15 cellular contexts compared by ENCODE assay signal in genomic region chr13:27131906-27132305, GRCh38. TPM values are rescaled to one million over a fixed set of nuclear protein-coding genes. Genes with fewer than 3 reads are reported as not detected.
DNase-seq lines count a peak whose midpoint lies in the region; ATAC-seq, FAIRE-seq and TF ChIP-seq lines count a peak whose summit lies in the region.
"Had no signal": no experiment of that assay in that cellular context is flagged by ENCODE, and none has a peak within 500 bp of the region (broad histone marks: within the 10 kb centered on the region; RNA-seq: fewer than 3 reads in every experiment).

No MANE protein-coding gene starts in this region.

- peaks cover 78% of the 10 kb centered on the region for H3K4me1 Mint-ChIP-seq in CD8-positive, alpha-beta T cell (ENCODE audit: low read depth)
- peaks cover 61% of the 10 kb centered on the region for H3K4me1 Mint-ChIP-seq in GM23338
- H3K4me1 Mint-ChIP-seq in activated CD8-positive, alpha-beta T cell treated with anti-CD3 and anti-CD28 coated beads, Interleukin-2, amount 10 ng/mL, durations not matched to agents 7 days and 5 days (ENCODE audit: low read depth) = peaks cover 65% of the 10 kb centered on the region
- H3K4me1 Mint-ChIP-seq in glutamatergic neuron (ENCODE audit: low read depth, unreplicated experiment) = peaks cover 14% of the 10 kb centered on the region

- intact Hi-C loops in CD8-positive, alpha-beta T cell (cut with DNase I, micrococcal nuclease) = loop anchor here (2.0 to 5.0 kb wide), 2 partner anchors 40 to 41 kb away; partner anchors contain the start of gene USP12 (in 1 of the 2)

- H4K20me1 ChIP-seq in GM23338 (replicated peaks; ENCODE audit: insufficient read depth) (no peaks in the 10 kb centered on the region; the same call in 1 of the 2 replicates), keratinocyte (ENCODE audit: control insufficient read depth, extremely low read depth, insufficient read depth, low read length) (peaks cover 2% of the 10 kb centered on the region)

- H3K9me1 ChIP-seq in keratinocyte (ENCODE audit: control insufficient read depth, extremely low read depth, insufficient read depth, low read length) = no peaks in the 10 kb centered on the region

- H2AFZ ChIP-seq in GM23338 (no peak overlapping the region), keratinocyte (ENCODE audit: control insufficient read depth, low read length) (no peak overlapping the region)

- H3K4me3 ChIP-seq in CD8-positive, alpha-beta T cell (ENCODE audit: low read depth, low read length) = no peak overlapping the region
- H3K4me3 ChIP-seq in GM23338 = no peak overlapping the region
- H3K4me3 ChIP-seq in keratinocyte (ENCODE audit: control insufficient read depth in 2 of 3, extremely low read depth in 1 of 3, insufficient read depth in 2 of 3, low read depth in 1 of 3, low read length in 3 of 3) = no peak overlapping the region
- H3K4me3 ChIP-seq: cardiac muscle cell, HAP-1, lower lobe of right lung, SJCRH30 had no signal

- H3K27me3 Mint-ChIP-seq in CD8-positive, alpha-beta T cell (ENCODE audit: low read depth) = no peaks in the 10 kb centered on the region
- H3K27me3 Mint-ChIP-seq in GM23338 (ENCODE audit: insufficient read depth, low read depth, poor library complexity) (no peaks in the 10 kb centered on the region), glutamatergic neuron (ENCODE audit: unreplicated experiment) (peaks cover 2% of the 10 kb centered on the region)
- no peaks in the 10 kb centered on the region for H3K27me3 Mint-ChIP-seq in activated CD8-positive, alpha-beta T cell treated with anti-CD3 and anti-CD28 coated beads, Interleukin-2, amount 10 ng/mL, durations not matched to agents 7 days and 5 days (ENCODE audit: low read depth)

- peaks cover 16% of the 10 kb centered on the region for H3K36me3 Mint-ChIP-seq in CD8-positive, alpha-beta T cell
- H3K36me3 Mint-ChIP-seq in GM23338 (ENCODE audit: low read depth) (peaks cover 20% of the 10 kb centered on the region; the same call in 2 of the 3 replicates), glutamatergic neuron (ENCODE audit: unreplicated experiment) (no peaks in the 10 kb centered on the region)
- H3K36me3 Mint-ChIP-seq in activated CD8-positive, alpha-beta T cell treated with anti-CD3 and anti-CD28 coated beads, Interleukin-2, amount 10 ng/mL, durations not matched to agents 7 days and 5 days (ENCODE audit: low read depth) = peaks cover 28% of the 10 kb centered on the region

- dilution Hi-C loops in keratinocyte (cut with MboI; ENCODE audit: extremely low pct_ligation_motif_present, low sequenced_read_pairs) = no loop called here

- no peak for DNase-seq in CD8-positive, alpha-beta T cell
- no peak for DNase-seq in GM23338 (ENCODE audit: low spot score)
- DNase-seq in activated CD8-positive, alpha-beta T cell treated with anti-CD3 and anti-CD28 coated beads, Interleukin-2, amount 10 ng/mL, durations not matched to agents 7 days and 5 days = no peak
- no peak for DNase-seq in keratinocyte (ENCODE audit: low read depth, low spot score)
- DNase-seq in glutamatergic neuron = no peak
- DNase-seq in NCI-H2081 (lab: John Stamatoyannopoulos, UW) = no peak
- DNase-seq: hippocampal formation; lower lobe of right lung; NCI-H2081 treated with DMSO at 0.1 percent for 48 hours; NK-92 treated with Interleukin-12 subunit alpha and Interleukin-12 subunit beta, amount 100 ng/mL, for 24 hours; SJCRH30; substantia nigra had no signal

- H3K4me3 Mint-ChIP-seq in CD8-positive, alpha-beta T cell = no peak overlapping the region
- H3K4me3 Mint-ChIP-seq in GM23338 = no peak overlapping the region
- peak overlapping the region; percentile 26 for H3K4me3 Mint-ChIP-seq in activated CD8-positive, alpha-beta T cell treated with anti-CD3 and anti-CD28 coated beads, Interleukin-2, amount 10 ng/mL, durations not matched to agents 7 days and 5 days
- H3K4me3 Mint-ChIP-seq in glutamatergic neuron (ENCODE audit: unreplicated experiment) = no peak overlapping the region

- no peaks in the 10 kb centered on the region for H3K9me3 ChIP-seq in CD8-positive, alpha-beta T cell (ENCODE audit: low read length)
- H3K9me3 ChIP-seq in keratinocyte (ENCODE audit: control insufficient read depth, low read depth, low read length) = peaks cover 2% of the 10 kb centered on the region
- H3K9me3 ChIP-seq: HAP-1, SJCRH30 had no signal

- no peak overlapping the region for H3K27ac ChIP-seq in CD8-positive, alpha-beta T cell (ENCODE audit: low read depth, low read length)
- H3K27ac ChIP-seq in GM23338 (ENCODE audit: low read depth) (peak overlapping the region; percentile 88), keratinocyte (ENCODE audit: control insufficient read depth, insufficient read depth, low read length) (peak overlapping the region; percentile 63)
- H3K27ac ChIP-seq: cardiac muscle cell had no signal

- peak overlapping the region; percentile 69 for H3K27ac Mint-ChIP-seq in CD8-positive, alpha-beta T cell
- H3K27ac Mint-ChIP-seq in GM23338 (peak overlapping the region; percentile 69; the same call in 1 of the 2 replicates), glutamatergic neuron (ENCODE audit: unreplicated experiment) (no peak overlapping the region)
- peak overlapping the region; percentile 76 for H3K27ac Mint-ChIP-seq in activated CD8-positive, alpha-beta T cell treated with anti-CD3 and anti-CD28 coated beads, Interleukin-2, amount 10 ng/mL, durations not matched to agents 7 days and 5 days

- no peaks in the 10 kb centered on the region for H3K36me3 ChIP-seq in CD8-positive, alpha-beta T cell (ENCODE audit: insufficient read depth, low read length)
- H3K36me3 ChIP-seq in GM23338 (ENCODE audit: insufficient read depth) = no peaks in the 10 kb centered on the region
- peaks cover 0 to 6% of the 10 kb centered on the region in 2 experiments for H3K36me3 ChIP-seq in keratinocyte (ENCODE audit: control insufficient read depth in 2 of 2, extremely low read depth in 1 of 2, insufficient read depth in 2 of 2, low read length in 2 of 2)
- H3K36me3 ChIP-seq: cardiac muscle cell, HAP-1, lower lobe of right lung, SJCRH30 had no signal

- POLR2A ChIA-PET in CD8-positive, alpha-beta T cell (lab: Charles Lee) = no interaction called here
- POLR2A ChIA-PET in activated CD8-positive, alpha-beta T cell treated with anti-CD3 and anti-CD28 coated beads, Interleukin-2, amount 10 ng/mL, durations not matched to agents 7 days and 5 days (lab: Charles Lee) = interaction anchor here (1.0 to 2.3 kb wide), 6 partner anchors 15 to 119 kb away, joined by 5 to 11 read pairs (median 6); partner anchors contain the start of gene RPL21

- CTCF ChIA-PET in CD8-positive, alpha-beta T cell (lab: Charles Lee) = interaction anchor here (0.6 kb wide), 1 partner anchor 34 kb away, joined by 3 read pairs; no protein-coding TSS in a partner anchor
- CTCF ChIA-PET in activated CD8-positive, alpha-beta T cell treated with anti-CD3 and anti-CD28 coated beads, Interleukin-2, amount 10 ng/mL, durations not matched to agents 7 days and 5 days (lab: Charles Lee) = interaction anchor here (1.1 to 1.6 kb wide), 5 partner anchors 9 to 230 kb away, joined by 3 to 7 read pairs (median 4); no protein-coding TSS in a partner anchor

- H3K79me2 ChIP-seq in GM23338 (replicated peaks; ENCODE audit: insufficient read depth) (peaks cover 98% of the 10 kb centered on the region), keratinocyte (ENCODE audit: control insufficient read depth, insufficient read depth, low read length) (peaks cover 81% of the 10 kb centered on the region)

- FAIRE-seq in keratinocyte (lab: Jason Lieb, UNC) = no peak

- no peak for TF ChIP-seq CTCF in CD8-positive, alpha-beta T cell (IDR thresholded peaks at IDR 0.05)
- TF ChIP-seq CTCF in GM23338 (conservative IDR thresholded peaks at IDR 0.05; ENCODE audit: low read depth in 2 of 2) (no peak), keratinocyte (optimal IDR thresholded peaks at IDR 0.05 in 1 of 3, IDR thresholded peaks at IDR 0.05 in 1 of 3, conservative IDR thresholded peaks at IDR 0.05 in 1 of 3; ENCODE audit: extremely low read depth in 1 of 3, insufficient read depth in 2 of 3, low read length in 3 of 3) (no peak), glutamatergic neuron (IDR thresholded peaks at IDR 0.05; ENCODE audit: partially characterized antibody, unreplicated experiment) (no peak)

- no peak overlapping the region for H3K9ac ChIP-seq in keratinocyte (ENCODE audit: control insufficient read depth, extremely low read depth, insufficient read depth, low read length)

- H3K9me2 ChIP-seq in GM23338 (ENCODE audit: insufficient read depth) = no peaks in the 10 kb centered on the region

- H3K4me1 ChIP-seq in CD8-positive, alpha-beta T cell (ENCODE audit: insufficient read depth, low read length) = peaks cover 29% of the 10 kb centered on the region
- H3K4me1 ChIP-seq in GM23338 (ENCODE audit: insufficient read depth) (peaks cover 82% of the 10 kb centered on the region), keratinocyte (ENCODE audit: control insufficient read depth, extremely low read depth, insufficient read depth, low read length) (peaks cover 24% of the 10 kb centered on the region)

- H3F3A ChIP-seq in GM23338 (replicated peaks; ENCODE audit: low read depth) = no peaks in the 10 kb centered on the region

- H3K4me2 ChIP-seq in GM23338 (peak overlapping the region; percentile 26), keratinocyte (ENCODE audit: control insufficient read depth, extremely low read depth, insufficient read depth, low read depth, low read length) (peak overlapping the region; percentile 28)

- no peaks in the 10 kb centered on the region for H3K27me3 ChIP-seq in CD8-positive, alpha-beta T cell (ENCODE audit: insufficient read depth, low read length)
- no peaks in the 10 kb centered on the region for H3K27me3 ChIP-seq in GM23338 (ENCODE audit: insufficient read depth)
- no peaks in the 10 kb centered on the region for H3K27me3 ChIP-seq in keratinocyte (ENCODE audit: control insufficient read depth, extremely low read depth, insufficient read depth, low read length)
- H3K27me3 ChIP-seq: cardiac muscle cell, SJCRH30 had no signal

- ATAC-seq in CD8-positive, alpha-beta T cell = no peak
- ATAC-seq in GM23338 = no peak
- ATAC-seq in activated CD8-positive, alpha-beta T cell treated with anti-CD3 and anti-CD28 coated beads, Interleukin-2, amount 10 ng/mL, durations not matched to agents 7 days and 5 days = no peak
- no peak for ATAC-seq in GM21619 (IDR thresholded peaks at IDR 0.05; ENCODE audit: unreplicated experiment)

- H3K9me3 Mint-ChIP-seq in CD8-positive, alpha-beta T cell = peaks cover 9% of the 10 kb centered on the region
- H3K9me3 Mint-ChIP-seq in GM23338 = peaks cover 6% of the 10 kb centered on the region; the same call in 1 of the 3 replicates
- H3K9me3 Mint-ChIP-seq in activated CD8-positive, alpha-beta T cell treated with anti-CD3 and anti-CD28 coated beads, Interleukin-2, amount 10 ng/mL, durations not matched to agents 7 days and 5 days (ENCODE audit: insufficient read depth) = peaks cover 3% of the 10 kb centered on the region
- H3K9me3 Mint-ChIP-seq in glutamatergic neuron (ENCODE audit: unreplicated experiment) = peaks cover 2% of the 10 kb centered on the region

RNA-seq across cellular contexts. Expression of gene USP12, which starts 39.7 kb away (rescaled TPM):
- 10 to 100 TPM; 80.3 to 85.1 TPM for total RNA-seq in CD8-positive, alpha-beta T cell
- total RNA-seq in GM23338 (2014; rRNA removed; shearing (Covaris generic)) = 32.5 and 39.3 TPM in 2 replicates
- polyA plus RNA-seq in GM23338 (2016; fragmentation: Nextera tagmentation; extraction: Ambion mirVana) (16.9 and 18.4 TPM in 2 replicates), keratinocyte (9.7 to 20.7 TPM (median 11.2 TPM) in 3 replicates)
- 10 to 100 TPM; 19.3 to 19.8 TPM for total RNA-seq in activated CD8-positive, alpha-beta T cell treated with anti-CD3 and anti-CD28 coated beads, Interleukin-2, amount 10 ng/mL, durations not matched to agents 7 days and 5 days
- polyA plus RNA-seq in keratinocyte (2011; ENCODE audit: low read depth) = 11.4 TPM
- 9.4 and 19.0 TPM in 2 replicates for polyA plus RNA-seq in keratinocyte (2011; cell fraction: cytosol; rRNA removed)
- polyA plus RNA-seq in keratinocyte (2011; cell fraction: nucleus; rRNA removed) = 9.1 and 11.4 TPM in 2 replicates
- 12.9 and 19.2 TPM in 2 replicates for polyA plus RNA-seq in keratinocyte (2012; ENCODE audit: low replicate concordance)
- 2.1 to 19.8 TPM (median 9.6 TPM) in 3 replicates for polyA minus RNA-seq in keratinocyte
- polyA minus RNA-seq in keratinocyte (2011; cell fraction: cytosol; rRNA and poly(A)+ RNA removed) = 9.2 TPM
- polyA minus RNA-seq in keratinocyte (2011; cell fraction: nucleus; rRNA and poly(A)+ RNA removed) = 8.4 and 16.5 TPM in 2 replicates
- total RNA-seq in glutamatergic neuron (ENCODE audit: unreplicated experiment) = 24.9 TPM
